Comparison of ENCODE assay signal across 14 cellular contexts in genomic region chr1:43309626-43310025, GRCh38. TPM values are rescaled to one million over a fixed set of nuclear protein-coding genes. Genes with fewer than 3 reads are reported as not detected.
A peak's percentile ranks its signal among the peaks of the same experiment; 100 is the strongest.
DNase-seq lines count a peak whose midpoint lies in the region; ATAC-seq and TF ChIP-seq lines count a peak whose summit lies in the region.
"Had no signal": no experiment of that assay in that cellular context is flagged by ENCODE, and none has a peak within 500 bp of the region (broad histone marks: within the 10 kb centered on the region; RNA-seq: fewer than 3 reads in every experiment).

No MANE protein-coding gene starts in this region.

- no peak for ATAC-seq in activated T-helper 17 cell treated with anti-CD3 and anti-CD28 coated beads, Interleukin-2, amount 50 U/mL, for 72 hours (replicated peaks)
- ATAC-seq in HG03135 (IDR thresholded peaks at IDR 0.05; ENCODE audit: unreplicated experiment) = no peak
- no peak for ATAC-seq in GM18520 (IDR thresholded peaks at IDR 0.05; ENCODE audit: unreplicated experiment)
- ATAC-seq in left colon = no peak

- intact Hi-C loops in mammary epithelial cell (cut with micrococcal nuclease) = no loop called here
- intact Hi-C loops in MCF 10A (cut with micrococcal nuclease) = no loop called here
- intact Hi-C loops in posterior vena cava (cut with DNase I) = loop anchor here in 1 of 2 donors (10.0 kb wide), 1 partner anchor 1225 kb away; no protein-coding TSS in a partner anchor
- intact Hi-C loops in left colon (cut with DNase I, micrococcal nuclease) = no loop called here

- no peaks in the 10 kb centered on the region for H4K20me1 ChIP-seq in mammary epithelial cell (ENCODE audit: insufficient read depth, low read length)

- no peak overlapping the region for H3K27ac Mint-ChIP-seq in MCF 10A (ENCODE audit: low read depth, unreplicated experiment)
- H3K27ac Mint-ChIP-seq in activated T-helper 17 cell treated with anti-CD3 and anti-CD28 coated beads, Interleukin-2, amount 50 U/mL, for 72 hours = peak overlapping the region; percentile 16

- no peaks in the 10 kb centered on the region for H3K9me3 ChIP-seq in mammary epithelial cell (replicated peaks; ENCODE audit: insufficient read depth, low read length)

- H3K36me3 Mint-ChIP-seq in MCF 10A (ENCODE audit: insufficient read depth, unreplicated experiment) = no peaks in the 10 kb centered on the region
- no peaks in the 10 kb centered on the region for H3K36me3 Mint-ChIP-seq in activated T-helper 17 cell treated with anti-CD3 and anti-CD28 coated beads, Interleukin-2, amount 50 U/mL, for 72 hours (ENCODE audit: low read depth)

- no peak overlapping the region for H3K4me3 Mint-ChIP-seq in MCF 10A (ENCODE audit: unreplicated experiment)
- H3K4me3 Mint-ChIP-seq in activated T-helper 17 cell treated with anti-CD3 and anti-CD28 coated beads, Interleukin-2, amount 50 U/mL, for 72 hours = no peak overlapping the region

- H3K4me1 Mint-ChIP-seq in MCF 10A (ENCODE audit: insufficient read depth, unreplicated experiment) = peaks cover 6% of the 10 kb centered on the region
- no peaks in the 10 kb centered on the region for H3K4me1 Mint-ChIP-seq in activated T-helper 17 cell treated with anti-CD3 and anti-CD28 coated beads, Interleukin-2, amount 50 U/mL, for 72 hours

- H3K27ac ChIP-seq in mammary epithelial cell (ENCODE audit: insufficient read depth, low read depth, low read length) = no peak overlapping the region
- H3K27ac ChIP-seq: C4-2B had no signal

- no peak overlapping the region for H2AFZ ChIP-seq in mammary epithelial cell (ENCODE audit: low read depth, low read length)

- no peaks in the 10 kb centered on the region for H3K27me3 ChIP-seq in mammary epithelial cell (ENCODE audit: insufficient read depth, low read length)

- dilution Hi-C loops in mammary epithelial cell (cut with HindIII; ENCODE audit: low sequenced_read_pairs) = no loop called here

- no peaks in the 10 kb centered on the region for H3K36me3 ChIP-seq in mammary epithelial cell (ENCODE audit: insufficient read depth, low read length)

- H3K4me1 ChIP-seq in mammary epithelial cell (ENCODE audit: insufficient read depth, low read length) = no peaks in the 10 kb centered on the region

- BruUV-seq in mammary epithelial cell (replicated peaks; lab: Mats Ljungman, UMichigan) = no TSS peak
- no TSS peak for BruUV-seq in MCF 10A (replicated peaks; lab: Mats Ljungman, UMichigan)

- no peak for TF ChIP-seq CTCF in mammary epithelial cell (conservative IDR thresholded peaks at IDR 0.05 in 1 of 2, IDR thresholded peaks at IDR 0.05 in 1 of 2; ENCODE audit: extremely low read depth in 1 of 2, insufficient read depth in 1 of 2, low read depth in 1 of 2, low read length in 2 of 2)
- no peak for TF ChIP-seq CTCF in MCF 10A (IDR thresholded peaks at IDR 0.05; ENCODE audit: unreplicated experiment)

- H3K4me2 ChIP-seq in mammary epithelial cell (ENCODE audit: insufficient read depth, low read depth, low read length) = no peak overlapping the region

- in situ Hi-C loops in mammary epithelial cell (cut with MboI; ENCODE audit: low sequenced_read_pairs in 2 of 2) = no loop called here

- peaks cover 13% of the 10 kb centered on the region for H3K27me3 Mint-ChIP-seq in MCF 10A (ENCODE audit: insufficient read depth, unreplicated experiment)
- H3K27me3 Mint-ChIP-seq in activated T-helper 17 cell treated with anti-CD3 and anti-CD28 coated beads, Interleukin-2, amount 50 U/mL, for 72 hours = peaks cover 14% of the 10 kb centered on the region

- 71% methylated on average over 5 of the region's 5 CpGs for WGBS in mammary epithelial cell (ENCODE audit: low coverage, missing lambda C conversion rate)

- POLR2A ChIA-PET in MCF 10A (lab: Yijun Ruan, JAX) = interaction anchor here (0.6 kb wide), 1 partner anchor 579 kb away, joined by 3 read pairs; no protein-coding TSS in a partner anchor

- CTCF ChIA-PET in mammary epithelial cell (lab: Charles Lee; ENCODE audit: low non-redundant PET) = no interaction called here
- CTCF ChIA-PET in MCF 10A (lab: Yijun Ruan, JAX) = no interaction called here

- H3K9me3 Mint-ChIP-seq in MCF 10A (ENCODE audit: unreplicated experiment) = no peaks in the 10 kb centered on the region
- no peaks in the 10 kb centered on the region for H3K9me3 Mint-ChIP-seq in activated T-helper 17 cell treated with anti-CD3 and anti-CD28 coated beads, Interleukin-2, amount 50 U/mL, for 72 hours

- no peak overlapping the region for H3K4me3 ChIP-seq in mammary epithelial cell (replicated peaks in 1 of 3; ENCODE audit: insufficient read depth in 1 of 3, low read depth in 2 of 3, low read length in 3 of 3)

- no peak overlapping the region for H3K9ac ChIP-seq in mammary epithelial cell (ENCODE audit: insufficient read depth, low read length)

- H3K79me2 ChIP-seq in mammary epithelial cell (ENCODE audit: insufficient read depth, low read length) = no peaks in the 10 kb centered on the region

- DNase-seq in mammary epithelial cell (peak; percentile 40), MCF 10A (ENCODE audit: unreplicated experiment) (no peak), posterior vena cava (ENCODE audit: low spot score) (peak; percentile 53), NCI-H2081 (lab: John Stamatoyannopoulos, UW) (no peak), left colon (no peak)
- DNase-seq: NCI-H1417, NCI-H1930, NCI-H2171 treated with DMSO at 0.1 percent for 48 hours, NCI-H510A, SIG-M5 had no signal

RNA-seq across cellular contexts. Expression of gene TIE1, which starts 8.8 kb away (rescaled TPM):
- total RNA-seq in mammary epithelial cell (not detected), MCF 10A (2022) (not detected in 2 replicates), posterior vena cava (10 to 100 TPM; 32.5 to 46.6 TPM), left colon (1 to 10 TPM; 4.9 to 7.6 TPM)
- not detected for polyA plus RNA-seq in mammary epithelial cell
- polyA minus RNA-seq in mammary epithelial cell = not detected
- total RNA-seq in activated T-helper 17 cell treated with anti-CD3 and anti-CD28 coated beads, Interleukin-2, amount 50 U/mL, for 72 hours = under 1 TPM in 1 of 2 donors, not detected in 1; 0.61 TPM

RNA-seq across cellular contexts. Expression of gene C1orf210, which starts 24.2 kb away (rescaled TPM):
- total RNA-seq in mammary epithelial cell = 1 to 10 TPM; 7.0 to 7.2 TPM
- 7.6 TPM for polyA plus RNA-seq in mammary epithelial cell
- polyA minus RNA-seq in mammary epithelial cell = 0.93 TPM
- total RNA-seq in MCF 10A (2022) = 0.91 and 1.6 TPM in 2 replicates
- not detected for total RNA-seq in activated T-helper 17 cell treated with anti-CD3 and anti-CD28 coated beads, Interleukin-2, amount 50 U/mL, for 72 hours
- total RNA-seq in posterior vena cava = not detected
- 10 to 100 TPM; 76.9 to 97.8 TPM for total RNA-seq in left colon

RNA-seq across cellular contexts. Expression of gene MPL, which starts 28.0 kb away (rescaled TPM):
- total RNA-seq in mammary epithelial cell (under 1 TPM; 0.17 to 0.49 TPM), MCF 10A (2022) (not detected in 2 replicates), posterior vena cava (under 1 TPM in 1 of 2 donors, not detected in 1; 0.90 TPM), left colon (under 1 TPM in 1 of 2 donors, not detected in 1; 0.56 TPM)
- polyA plus RNA-seq in mammary epithelial cell = 0.07 TPM
- not detected for polyA minus RNA-seq in mammary epithelial cell
- not detected for total RNA-seq in activated T-helper 17 cell treated with anti-CD3 and anti-CD28 coated beads, Interleukin-2, amount 50 U/mL, for 72 hours

RNA-seq across cellular contexts. Expression of gene TMEM125, which starts 39.8 kb away (rescaled TPM):
- 1 to 10 TPM in 1 of 2 donors, under 1 TPM in 1; 0.67 to 5.1 TPM for total RNA-seq in mammary epithelial cell
- 2.2 TPM for polyA plus RNA-seq in mammary epithelial cell
- 3.3 TPM for polyA minus RNA-seq in mammary epithelial cell
- 3.1 and 3.8 TPM in 2 replicates for total RNA-seq in MCF 10A (2022)
- not detected for total RNA-seq in activated T-helper 17 cell treated with anti-CD3 and anti-CD28 coated beads, Interleukin-2, amount 50 U/mL, for 72 hours
- total RNA-seq in posterior vena cava = under 1 TPM in 1 of 2 donors, not detected in 1; 0.29 TPM
- 10 to 100 TPM; 52.4 to 63.3 TPM for total RNA-seq in left colon

RNA-seq across cellular contexts. Expression of gene CDC20, which starts 49.2 kb away (rescaled TPM):
- total RNA-seq in mammary epithelial cell (100 to 1,000 TPM in 1 of 2 donors, 1 to 10 TPM in 1; 1.7 to 121 TPM), MCF 10A (2022) (123 and 204 TPM in 2 replicates), posterior vena cava (1 to 10 TPM in 1 of 2 donors, under 1 TPM in 1; 0.95 to 1.0 TPM), left colon (10 to 100 TPM; 10.5 to 24.3 TPM)
- polyA plus RNA-seq in mammary epithelial cell = 215 TPM
- 326 TPM for polyA minus RNA-seq in mammary epithelial cell
- total RNA-seq in activated T-helper 17 cell treated with anti-CD3 and anti-CD28 coated beads, Interleukin-2, amount 50 U/mL, for 72 hours = 100 to 1,000 TPM; 127 to 199 TPM

Comparison
In these comparisons a context has a peak if more than half of its experiments do, and no peak if none do; other contexts are left out.
1. DNase-seq: peak in mammary epithelial cell (single experiment) and posterior vena cava (single experiment); none in MCF 10A (single experiment), NCI-H2081 (0 of 2) and left colon (0 of 2).
2. RNA of gene C1orf210, which starts 24.2 kb away (total RNA-seq): 76.9 to 97.8 TPM in left colon; 7.0 to 7.2 TPM in mammary epithelial cell, 0.91 to 1.6 TPM in MCF 10A, not detected in activated T-helper 17 cell treated with anti-CD3 and anti-CD28 coated beads, Interleukin-2, amount 50 U/mL, for 72 hours and not detected in posterior vena cava; every median in the first group is over 4 times any median in the second.